In the genomic region with DNA sequence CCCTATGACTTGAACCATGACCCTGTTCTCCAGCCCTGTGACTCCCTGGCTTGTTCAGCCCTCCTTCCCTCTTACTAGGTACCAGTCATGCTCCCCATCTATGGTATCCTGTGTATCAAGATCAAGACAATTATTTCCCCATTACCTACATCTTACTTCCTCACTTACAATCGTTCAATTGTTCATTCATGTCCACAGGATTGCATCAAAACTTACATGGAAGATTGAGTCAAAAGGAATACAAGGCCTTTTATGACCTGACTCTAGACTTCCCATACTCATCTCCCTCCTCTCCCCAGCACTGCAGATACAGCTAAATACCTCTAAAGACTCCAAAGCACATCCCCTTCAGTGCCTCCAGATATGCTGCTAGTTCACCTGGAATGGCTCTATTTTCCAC, we compare ENCODE assay signal across 1 cellular context.
TF ChIP-seq lines count a peak whose summit lies in the region.

No MANE protein-coding gene starts in this region.

TF ChIP-seq in GM23338, 12 proteins besides CTCF, POLR2A, EP300 and RAD21 (continued from another document):
- TF ChIP-seq, protein P1, sequence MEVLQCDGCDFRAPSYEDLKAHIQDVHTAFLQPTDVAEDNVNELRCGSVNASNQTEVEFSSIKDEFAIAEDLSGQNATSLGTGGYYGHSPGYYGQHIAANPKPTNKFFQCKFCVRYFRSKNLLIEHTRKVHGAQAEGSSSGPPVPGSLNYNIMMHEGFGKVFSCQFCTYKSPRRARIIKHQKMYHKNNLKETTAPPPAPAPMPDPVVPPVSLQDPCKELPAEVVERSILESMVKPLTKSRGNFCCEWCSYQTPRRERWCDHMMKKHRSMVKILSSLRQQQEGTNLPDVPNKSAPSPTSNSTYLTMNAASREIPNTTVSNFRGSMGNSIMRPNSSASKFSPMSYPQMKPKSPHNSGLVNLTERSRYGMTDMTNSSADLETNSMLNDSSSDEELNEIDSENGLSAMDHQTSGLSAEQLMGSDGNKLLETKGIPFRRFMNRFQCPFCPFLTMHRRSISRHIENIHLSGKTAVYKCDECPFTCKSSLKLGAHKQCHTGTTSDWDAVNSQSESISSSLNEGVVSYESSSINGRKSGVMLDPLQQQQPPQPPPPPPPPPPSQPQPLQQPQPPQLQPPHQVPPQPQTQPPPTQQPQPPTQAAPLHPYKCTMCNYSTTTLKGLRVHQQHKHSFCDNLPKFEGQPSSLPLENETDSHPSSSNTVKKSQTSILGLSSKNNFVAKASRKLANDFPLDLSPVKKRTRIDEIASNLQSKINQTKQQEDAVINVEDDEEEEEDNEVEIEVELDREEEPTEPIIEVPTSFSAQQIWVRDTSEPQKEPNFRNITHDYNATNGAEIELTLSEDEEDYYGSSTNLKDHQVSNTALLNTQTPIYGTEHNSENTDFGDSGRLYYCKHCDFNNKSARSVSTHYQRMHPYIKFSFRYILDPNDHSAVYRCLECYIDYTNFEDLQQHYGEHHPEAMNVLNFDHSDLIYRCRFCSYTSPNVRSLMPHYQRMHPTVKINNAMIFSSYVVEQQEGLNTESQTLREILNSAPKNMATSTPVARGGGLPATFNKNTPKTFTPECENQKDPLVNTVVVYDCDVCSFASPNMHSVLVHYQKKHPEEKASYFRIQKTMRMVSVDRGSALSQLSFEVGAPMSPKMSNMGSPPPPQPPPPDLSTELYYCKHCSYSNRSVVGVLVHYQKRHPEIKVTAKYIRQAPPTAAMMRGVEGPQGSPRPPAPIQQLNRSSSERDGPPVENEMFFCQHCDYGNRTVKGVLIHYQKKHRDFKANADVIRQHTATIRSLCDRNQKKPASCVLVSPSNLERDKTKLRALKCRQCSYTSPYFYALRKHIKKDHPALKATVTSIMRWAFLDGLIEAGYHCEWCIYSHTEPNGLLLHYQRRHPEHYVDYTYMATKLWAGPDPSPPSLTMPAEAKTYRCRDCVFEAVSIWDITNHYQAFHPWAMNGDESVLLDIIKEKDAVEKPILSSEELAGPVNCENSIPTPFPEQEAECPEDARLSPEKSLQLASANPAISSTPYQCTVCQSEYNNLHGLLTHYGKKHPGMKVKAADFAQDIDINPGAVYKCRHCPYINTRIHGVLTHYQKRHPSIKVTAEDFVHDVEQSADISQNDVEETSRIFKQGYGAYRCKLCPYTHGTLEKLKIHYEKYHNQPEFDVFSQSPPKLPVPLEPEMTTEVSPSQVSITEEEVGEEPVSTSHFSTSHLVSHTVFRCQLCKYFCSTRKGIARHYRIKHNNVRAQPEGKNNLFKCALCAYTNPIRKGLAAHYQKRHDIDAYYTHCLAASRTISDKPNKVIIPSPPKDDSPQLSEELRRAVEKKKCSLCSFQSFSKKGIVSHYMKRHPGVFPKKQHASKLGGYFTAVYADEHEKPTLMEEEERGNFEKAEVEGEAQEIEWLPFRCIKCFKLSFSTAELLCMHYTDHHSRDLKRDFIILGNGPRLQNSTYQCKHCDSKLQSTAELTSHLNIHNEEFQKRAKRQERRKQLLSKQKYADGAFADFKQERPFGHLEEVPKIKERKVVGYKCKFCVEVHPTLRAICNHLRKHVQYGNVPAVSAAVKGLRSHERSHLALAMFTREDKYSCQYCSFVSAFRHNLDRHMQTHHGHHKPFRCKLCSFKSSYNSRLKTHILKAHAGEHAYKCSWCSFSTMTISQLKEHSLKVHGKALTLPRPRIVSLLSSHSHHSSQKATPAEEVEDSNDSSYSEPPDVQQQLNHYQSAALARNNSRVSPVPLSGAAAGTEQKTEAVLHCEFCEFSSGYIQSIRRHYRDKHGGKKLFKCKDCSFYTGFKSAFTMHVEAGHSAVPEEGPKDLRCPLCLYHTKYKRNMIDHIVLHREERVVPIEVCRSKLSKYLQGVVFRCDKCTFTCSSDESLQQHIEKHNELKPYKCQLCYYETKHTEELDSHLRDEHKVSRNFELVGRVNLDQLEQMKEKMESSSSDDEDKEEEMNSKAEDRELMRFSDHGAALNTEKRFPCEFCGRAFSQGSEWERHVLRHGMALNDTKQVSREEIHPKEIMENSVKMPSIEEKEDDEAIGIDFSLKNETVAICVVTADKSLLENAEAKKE (CRISPR knock-in tag; IDR thresholded peaks at IDR 0.05), result no peak
- no peak for TF ChIP-seq ETS1 (IDR thresholded peaks at IDR 0.05)
- TF ChIP-seq CREB1 (CRISPR knock-in tag; IDR thresholded peaks at IDR 0.05; ENCODE audit: low read depth), result no peak
- TF ChIP-seq STAT1 (IDR thresholded peaks at IDR 0.05; ENCODE audit: unreplicated experiment), result no peak
- TF ChIP-seq POLR2AphosphoS5 (IDR thresholded peaks at IDR 0.05; ENCODE audit: low read depth), result no peak
- TF ChIP-seq JUNB (IDR thresholded peaks at IDR 0.05; ENCODE audit: unreplicated experiment), result no peak
